9 cellular contexts compared by ENCODE assay signal in the genomic region with DNA sequence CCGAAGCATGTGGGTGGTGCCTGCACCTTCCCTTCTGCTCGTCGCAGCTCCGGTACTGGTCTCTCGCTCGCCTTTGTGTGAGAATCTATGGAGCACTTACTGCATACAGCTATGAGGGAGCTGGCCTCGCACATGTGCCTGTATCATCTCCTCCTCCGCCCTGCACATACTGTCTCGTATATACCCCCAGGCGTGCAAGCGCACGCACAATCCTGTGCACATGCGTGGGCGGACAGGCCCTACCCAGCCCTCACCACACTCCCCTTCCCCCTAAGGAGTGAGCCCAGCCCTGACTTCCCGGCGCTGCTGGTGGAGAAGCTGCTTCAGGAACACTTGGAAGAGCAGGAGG. TPM values are rescaled to one million over a fixed set of nuclear protein-coding genes. Genes with fewer than 3 reads are reported as not detected.
DNase-seq lines count a peak whose midpoint lies in the region; ATAC-seq and TF ChIP-seq lines count a peak whose summit lies in the region.
"Had no signal": no experiment of that assay in that cellular context is flagged by ENCODE, and none has a peak within 500 bp of the region (broad histone marks: within the 10 kb centered on the region; RNA-seq: fewer than 3 reads in every experiment).

No MANE protein-coding gene starts in this region.

- H3K4me3 Mint-ChIP-seq in CD14-positive monocyte: peak overlapping the region in 1 of 2 donors; percentile 45

- H3K9ac ChIP-seq in HUES6 (ENCODE audit: low read length): no peak overlapping the region

- H3K36me3 Mint-ChIP-seq in CD14-positive monocyte: peaks cover 25 to 37% of the 10 kb centered on the region in 2 donors

- H3K36me3 ChIP-seq in HUES6 (ENCODE audit: control insufficient read depth, insufficient read depth, low read length) (peaks cover 38% of the 10 kb centered on the region), neutrophil (no peaks in the 10 kb centered on the region)

- peak overlapping the region; percentile 23 for H3K4me3 ChIP-seq in HUES6 (ENCODE audit: low read depth, low read length)
- peak overlapping the region; percentile 69 for H3K4me3 ChIP-seq in coronary artery
- H3K4me3 ChIP-seq in neutrophil (ENCODE audit: low read depth in 1 of 2, low read length in 1 of 2): no peak overlapping the region

- peaks cover 0 to 1% (median 0%) of the 10 kb centered on the region in 3 donors for H3K27me3 Mint-ChIP-seq in CD14-positive monocyte (ENCODE audit: low read depth in 3 of 3)

- no peak for ATAC-seq in GM21717 (IDR thresholded peaks at IDR 0.05; ENCODE audit: unreplicated experiment)

- H3K27ac ChIP-seq in HUES6 (ENCODE audit: low read depth, low read length): no peak overlapping the region
- H3K27ac ChIP-seq in coronary artery: peak overlapping the region in 1 of 2 donors; percentile 81
- H3K27ac ChIP-seq in neutrophil: peak overlapping the region; percentile 43

- peak overlapping the region in 4 of 7 donors; percentile 27 to 82 (median 64) for H3K27ac Mint-ChIP-seq in CD14-positive monocyte

- no peak for TF ChIP-seq CTCF in CD14-positive monocyte (IDR thresholded peaks at IDR 0.05)
- no peak for TF ChIP-seq CTCF in coronary artery (IDR thresholded peaks at IDR 0.05)
- TF ChIP-seq CTCF in neutrophil (IDR thresholded peaks at IDR 0.05): no peak

- DNase-seq in CD14-positive monocyte (ENCODE audit: low spot score) (no peak), coronary artery (ENCODE audit: low spot score) (no peak), SKM-1 (lab: John Stamatoyannopoulos, UW; ENCODE audit: unreplicated experiment) (no peak), T-helper 1 cell (no peak)
- no peak for DNase-seq in stimulated activated CD4-positive, alpha-beta T cell treated with anti-CD3 and anti-CD28 coated beads, Interleukin-4, amount 100 ng/mL, for 1 hour
- DNase-seq: amniotic stem cell had no signal

- H3K4me1 ChIP-seq in HUES6 (ENCODE audit: control insufficient read depth, insufficient read depth, low read length) (peaks cover 15% of the 10 kb centered on the region), neutrophil (ENCODE audit: control insufficient read depth in 1 of 2, insufficient read depth in 1 of 2, low read depth in 1 of 2, low read length in 1 of 2) (peaks cover 10 to 11% of the 10 kb centered on the region in 2 experiments)

- intact Hi-C loops in CD14-positive monocyte (cut with micrococcal nuclease): loop anchor here in 1 of 2 donors (2.0 kb wide), 1 partner anchor 43 kb away; no protein-coding TSS in a partner anchor

- H3K9me3 ChIP-seq in HUES6 (ENCODE audit: control insufficient read depth, insufficient read depth, low read depth, low read length) (no peaks in the 10 kb centered on the region), neutrophil (no peaks in the 10 kb centered on the region)

- no peaks in the 10 kb centered on the region for H3K27me3 ChIP-seq in HUES6 (ENCODE audit: control insufficient read depth, insufficient read depth, low read length)
- H3K27me3 ChIP-seq in neutrophil: no peaks in the 10 kb centered on the region

- H3K4me1 Mint-ChIP-seq in CD14-positive monocyte: peaks cover 18% of the 10 kb centered on the region

- peaks cover 0 to 2% (median 0%) of the 10 kb centered on the region in 7 donors for H3K9me3 Mint-ChIP-seq in CD14-positive monocyte

RNA-seq across cellular contexts. Expression of a gene that starts 8.7 kb away (rescaled TPM):
- polyA plus RNA-seq in CD14-positive monocyte: 1 to 10 TPM in 1 of 2 donors, under 1 TPM in 1; 0.99 to 2.0 TPM

RNA-seq across cellular contexts. Expression of a gene that starts 11.9 kb away (rescaled TPM):
- 1,000 to 10,000 TPM; 4,550 to 6,022 TPM for polyA plus RNA-seq in CD14-positive monocyte

RNA-seq across cellular contexts. Expression of a gene that starts 31.4 kb away (rescaled TPM):
- 10 to 100 TPM; 14.3 to 15.0 TPM for polyA plus RNA-seq in CD14-positive monocyte

RNA-seq across cellular contexts. Expression of a gene that starts 42.2 kb away (rescaled TPM):
- polyA plus RNA-seq in CD14-positive monocyte: under 1 TPM; 0.55 to 0.56 TPM

Comparison
In these comparisons a context has a peak if more than half of its experiments do, and no peak if none do; other contexts are left out.
1. H3K4me3 ChIP-seq: peak in HUES6 (single experiment) and coronary artery (single experiment); none in neutrophil (0 of 2).